9 cellular contexts compared by ENCODE assay signal in genomic region chr3:190863119-190863465, GRCh38. TPM values are rescaled to one million over a fixed set of nuclear protein-coding genes. Genes with fewer than 3 reads are reported as not detected.
DNase-seq lines count a peak whose midpoint lies in the region; ATAC-seq and TF ChIP-seq lines count a peak whose summit lies in the region.
"Had no signal": no experiment of that assay in that cellular context is flagged by ENCODE, and none has a peak within 500 bp of the region (broad histone marks: within the 10 kb centered on the region; RNA-seq: fewer than 3 reads in every experiment).

No MANE protein-coding gene starts in this region.

- CTCF ChIA-PET in Panc1 (lab: Charles Lee) = no interaction called here

- in situ Hi-C loops in Panc1 (cut with HindIII; ENCODE audit: low pct_unique_long_range_greater_than_20kb, low sequenced_read_pairs) = no loop called here

- peak overlapping the region; percentile 64 for H3K14ac ChIP-seq in trophoblast cell (ENCODE audit: low read length)

- H3K27ac ChIP-seq in Panc1 (ENCODE audit: low read length) = no peak overlapping the region
- H3K27ac ChIP-seq in trophoblast cell (ENCODE audit: low read depth, low read length) = no peak overlapping the region

- H3K9me3 ChIP-seq in Panc1 (ENCODE audit: control insufficient read depth, insufficient read depth, low read depth, low read length) = no peaks in the 10 kb centered on the region
- no peaks in the 10 kb centered on the region for H3K9me3 ChIP-seq in trophoblast cell (ENCODE audit: insufficient read depth, low read depth, low read length)

- H3K4me2 ChIP-seq in trophoblast cell (ENCODE audit: low read length) = peak overlapping the region; percentile 88

- no peak overlapping the region for H2BK120ac ChIP-seq in trophoblast cell (ENCODE audit: insufficient read depth, low read length, poor library complexity)

- H3K4me1 ChIP-seq in Panc1 (ENCODE audit: control insufficient read depth, insufficient read depth, low read length) (no peaks in the 10 kb centered on the region), trophoblast cell (ENCODE audit: control insufficient read depth in 1 of 2, insufficient read depth in 2 of 2, low read length in 2 of 2) (no peaks in the 10 kb centered on the region)

- H4K8ac ChIP-seq in trophoblast cell (ENCODE audit: low read depth, low read length) = peak overlapping the region; percentile 82

- H3K36me3 ChIP-seq in Panc1 (ENCODE audit: control insufficient read depth, insufficient read depth, low read length) (0 out of 2 replicates have a peak, but pooled peaks cover 2% of the 10 kb centered on the region), trophoblast cell (ENCODE audit: control insufficient read depth in 1 of 2, insufficient read depth in 2 of 2, low read length in 2 of 2) (no peaks in the 10 kb centered on the region)

- ATAC-seq in GM18873 (IDR thresholded peaks at IDR 0.05; ENCODE audit: low FRiP score, unreplicated experiment) = peak; percentile 12
- ATAC-seq in Panc1 = no peak

- BruUV-seq in Panc1 (replicated peaks; lab: Mats Ljungman, UMichigan) = no TSS peak

- H3K27me3 ChIP-seq in Panc1 (ENCODE audit: control insufficient read depth, insufficient read depth, low read length) (peaks cover 27% of the 10 kb centered on the region), trophoblast cell (ENCODE audit: insufficient read depth, low read length) (peaks cover 3% of the 10 kb centered on the region)

- peaks cover 4% of the 10 kb centered on the region for H3K79me2 ChIP-seq in trophoblast cell (ENCODE audit: control insufficient read depth, insufficient read depth, low read length, poor library complexity)

- H3K79me1 ChIP-seq in trophoblast cell (ENCODE audit: low read length) = peaks cover 2% of the 10 kb centered on the region

- H2BK5ac ChIP-seq in trophoblast cell (ENCODE audit: low read depth, low read length, poor library complexity) = no peak overlapping the region

- no CpG with 5 or more reads among the region's 6 CpGs for whole genome bisulfite sequencing in trophoblast cell (ENCODE audit: extremely low coverage, insufficient coverage, insufficient read length)

- H2AK5ac ChIP-seq in trophoblast cell (ENCODE audit: low read length) = no peak overlapping the region

- intact Hi-C loops in Panc1 (cut with micrococcal nuclease; ENCODE audit: unreplicated experiment) = no loop called here

- H4K91ac ChIP-seq in trophoblast cell (ENCODE audit: low read depth, low read length) = peak overlapping the region; percentile 26

- H4K12ac ChIP-seq in trophoblast cell (ENCODE audit: low read depth, low read length) = peak overlapping the region; percentile 62

- no peak for DNase-seq in Panc1 (ENCODE audit: low read depth, low spot score)
- peak; percentile 27 for DNase-seq in fibroblast of mammary gland (ENCODE audit: low read depth)
- no peak for DNase-seq in trophoblast cell
- no peak for DNase-seq in NCI-H2107 (lab: John Stamatoyannopoulos, UW)
- DNase-seq in NCI-H2227 treated with DMSO at 0.1 percent for 48 hours (lab: John Stamatoyannopoulos, UW) = no peak
- no peak for DNase-seq in stimulated activated CD4-positive, alpha-beta T cell treated with anti-CD3 and anti-CD28 coated beads, Interleukin-12 subunit alpha, Interleukin-12 subunit beta, amount 100 ng/mL, for 4 hours
- DNase-seq in dermis blood vessel endothelial cell = no peak
- DNase-seq: SHP77 treated with DMSO at 0.1 percent for 48 hours had no signal

- H3K9ac ChIP-seq in trophoblast cell (ENCODE audit: low read length) = no peak overlapping the region

- peak overlapping the region; percentile 53 for H3K18ac ChIP-seq in trophoblast cell (ENCODE audit: low read length)

- H3K23ac ChIP-seq in trophoblast cell (ENCODE audit: low read length) = no peak overlapping the region

- H2AFZ ChIP-seq in trophoblast cell (ENCODE audit: insufficient read depth, low read length, poor library complexity) = peak overlapping the region; percentile 66

- TF ChIP-seq CTCF in Panc1 (IDR thresholded peaks at IDR 0.05) (no peak), fibroblast of mammary gland (conservative IDR thresholded peaks at IDR 0.05; ENCODE audit: control insufficient read depth, insufficient read depth, low read depth, low read length) (no peak)

- peak overlapping the region; percentile 49 to 60 for H3K4me3 ChIP-seq in Panc1 (ENCODE audit: low read depth in 2 of 2, low read length in 2 of 2)
- H3K4me3 ChIP-seq in fibroblast of mammary gland (ENCODE audit: control insufficient read depth, low read depth, low read length) = peak overlapping the region; percentile 67
- peak overlapping the region; percentile 87 for H3K4me3 ChIP-seq in trophoblast cell (ENCODE audit: low read depth, low read length)

- no peak overlapping the region for H3K4ac ChIP-seq in trophoblast cell (ENCODE audit: low read depth, low read length)

- POLR2A ChIA-PET in Panc1 (lab: Charles Lee) = no interaction called here

- H2BK12ac ChIP-seq in trophoblast cell (ENCODE audit: low read length) = no peak overlapping the region

RNA-seq across cellular contexts. Expression of gene GMNC, which starts 0.6 kb away (rescaled TPM):
- total RNA-seq in Panc1 (2021; ENCODE audit: unreplicated experiment) (not detected), dermis blood vessel endothelial cell (not detected in 2 replicates)
- not detected for polyA plus RNA-seq in Panc1 (2012; ENCODE audit: insufficient read length)
- 0.38 and 0.43 TPM in 2 replicates for polyA plus RNA-seq in trophoblast cell (2013)
